Comparison of ENCODE assay signal across 23 cellular contexts in the genomic region with DNA sequence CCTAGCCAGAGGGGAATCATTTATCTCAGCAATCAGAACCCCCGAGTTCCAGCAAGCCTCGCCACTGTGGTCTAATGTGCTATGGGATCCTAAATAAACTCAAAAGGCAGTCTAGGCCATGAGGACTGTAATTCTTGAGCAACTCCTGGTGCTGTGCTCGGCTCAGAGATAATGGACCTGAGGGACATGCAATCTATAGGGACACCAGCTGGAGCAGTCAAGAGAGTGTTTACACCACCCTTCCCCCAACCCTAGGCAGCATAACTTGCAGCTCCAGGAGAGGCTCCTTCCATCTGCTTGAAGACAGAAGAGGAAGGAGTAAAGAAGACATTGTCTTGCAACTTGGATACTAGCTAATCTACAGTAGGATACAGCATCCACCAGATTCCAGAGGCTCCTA.
"Had no signal": no experiment of that assay in that cellular context is flagged by ENCODE, and none has a peak within 500 bp of the region (broad histone marks: within the 10 kb centered on the region; RNA-seq: fewer than 3 reads in every experiment).

No MANE protein-coding gene starts in this region.

- H3K4me3 Mint-ChIP-seq: activated CD4-positive, alpha-beta memory T cell treated with anti-CD3 and anti-CD28 coated beads for 36 hours; activated CD4-positive, alpha-beta T cell treated with anti-CD3 and anti-CD28 coated beads, Interleukin-2, amount 10 ng/mL, durations not matched to agents 7 days and 5 days; activated naive CD4-positive, alpha-beta T cell treated with anti-CD3 and anti-CD28 coated beads for 36 hours; activated naive CD8-positive, alpha-beta T cell; activated T-cell treated with anti-CD3 and anti-CD28 coated beads, Interleukin-2, amount 50 U/mL, for 4 hours; T-helper 17 cell had no signal

- H3K27ac ChIP-seq: brain microvascular endothelial cell, cardiac muscle cell had no signal

- H3K27me3 Mint-ChIP-seq: activated CD4-positive, alpha-beta memory T cell treated with anti-CD3 and anti-CD28 coated beads for 36 hours; activated CD4-positive, alpha-beta T cell treated with anti-CD3 and anti-CD28 coated beads, Interleukin-2, amount 10 ng/mL, durations not matched to agents 7 days and 5 days; activated naive CD8-positive, alpha-beta T cell; T-helper 17 cell had no signal

- H3K4me1 Mint-ChIP-seq: activated CD4-positive, alpha-beta T cell treated with anti-CD3 and anti-CD28 coated beads, Interleukin-2, amount 10 ng/mL, durations not matched to agents 7 days and 5 days; T-helper 17 cell had no signal

- DNase-seq: activated CD4-positive, alpha-beta memory T cell treated with anti-CD3 and anti-CD28 coated beads for 36 hours; activated CD4-positive, alpha-beta T cell treated with anti-CD3 and anti-CD28 coated beads, Interleukin-2, amount 10 ng/mL, durations not matched to agents 7 days and 5 days; activated CD4-positive, CD25-positive, alpha-beta regulatory T cell; activated CD8-positive, alpha-beta memory T cell treated with anti-CD3 and anti-CD28 coated beads for 24 hours; activated gamma-delta T cell; activated naive CD4-positive, alpha-beta T cell treated with anti-CD3 and anti-CD28 coated beads for 36 hours; activated T-cell treated with anti-CD3 and anti-CD28 coated beads, Interleukin-2, amount 50 U/mL, for 4 hours; amygdala; brain microvascular endothelial cell; cerebellar nuclear complex; KG1; NCI-H1092; NCI-H1417; NCI-H1930; NCI-H345; NCI-H510A; NCI-H748 treated with DMSO at 0.1 percent for 48 hours; PC-3; SHP77 treated with DMSO at 0.1 percent for 48 hours; T-helper 17 cell; T-helper 9 cell had no signal

- H3K4me3 ChIP-seq: cardiac muscle cell had no signal

- H3K36me3 Mint-ChIP-seq: activated CD4-positive, alpha-beta memory T cell treated with anti-CD3 and anti-CD28 coated beads for 36 hours; activated naive CD8-positive, alpha-beta T cell had no signal

- H3K9me3 Mint-ChIP-seq: activated CD4-positive, alpha-beta T cell treated with anti-CD3 and anti-CD28 coated beads, Interleukin-2, amount 10 ng/mL, durations not matched to agents 7 days and 5 days had no signal

- H3K27me3 ChIP-seq: brain microvascular endothelial cell, cardiac muscle cell had no signal

- ATAC-seq: activated T-cell treated with anti-CD3 and anti-CD28 coated beads, Interleukin-2, amount 50 U/mL, for 4 hours; PC-3; T-helper 17 cell had no signal

- H3K27ac Mint-ChIP-seq: activated CD4-positive, alpha-beta memory T cell treated with anti-CD3 and anti-CD28 coated beads for 36 hours; activated CD4-positive, alpha-beta T cell treated with anti-CD3 and anti-CD28 coated beads, Interleukin-2, amount 10 ng/mL, durations not matched to agents 7 days and 5 days; activated naive CD4-positive, alpha-beta T cell treated with anti-CD3 and anti-CD28 coated beads for 36 hours; activated naive CD8-positive, alpha-beta T cell; T-helper 17 cell had no signal

- H3K36me3 ChIP-seq: brain microvascular endothelial cell, cardiac muscle cell had no signal
